Comparison of ENCODE assay signal across 8 cellular contexts in genomic region chr1:23403355-23403734, GRCh38. TPM values are rescaled to one million over a fixed set of nuclear protein-coding genes. Genes with fewer than 3 reads are reported as not detected.
DNase-seq lines count a peak whose midpoint lies in the region; ATAC-seq and TF ChIP-seq lines count a peak whose summit lies in the region.

No MANE protein-coding gene starts in this region.

- TF ChIP-seq CTCF in VCaP (conservative IDR thresholded peaks at IDR 0.05) (no peak), hepatocyte (IDR thresholded peaks at IDR 0.05; ENCODE audit: poor library complexity) (no peak)

- intact Hi-C loops in aorta (cut with DNase I): loop anchor here (5.0 to 10.0 kb wide), 3 partner anchors 36 to 61 kb away; partner anchors contain the start of genes HNRNPR (in 2 of the 2) and ZNF436 (in 1 of the 2)

- no peaks in the 10 kb centered on the region for H3K36me3 ChIP-seq in GM23248 (ENCODE audit: low read depth)
- H3K36me3 ChIP-seq in hepatocyte (replicated peaks; ENCODE audit: insufficient read depth, low read depth): no peaks in the 10 kb centered on the region
- no peaks in the 10 kb centered on the region for H3K36me3 ChIP-seq in skeletal muscle satellite cell (ENCODE audit: insufficient read depth, low read length)
- H3K36me3 ChIP-seq in aorta (ENCODE audit: control insufficient read depth in 1 of 2, insufficient read depth in 2 of 2, low read length in 1 of 2): peaks cover 0 to 1% of the 10 kb centered on the region in 2 donors

- H3K4me3 ChIP-seq in GM23248: no peak overlapping the region
- no peak overlapping the region for H3K4me3 ChIP-seq in hepatocyte
- H3K4me3 ChIP-seq in skeletal muscle satellite cell (ENCODE audit: low read length): peak overlapping the region; percentile 25
- H3K4me3 ChIP-seq in aorta (ENCODE audit: low read length in 2 of 2): no peak overlapping the region

- no peak for DNase-seq in GM23248
- no peak for DNase-seq in hepatocyte (ENCODE audit: low spot score)
- no peak for DNase-seq in left lobe of liver (ENCODE audit: low spot score)
- no peak for DNase-seq in NCI-H1417 (lab: John Stamatoyannopoulos, UW)
- no peak for DNase-seq in aorta
- no peak for DNase-seq in DMS53 treated with DMSO at 0.1 percent for 48 hours (lab: John Stamatoyannopoulos, UW; ENCODE audit: unreplicated experiment)

- H3K79me2 ChIP-seq in GM23248 (ENCODE audit: insufficient read depth) (no peaks in the 10 kb centered on the region), hepatocyte (no peaks in the 10 kb centered on the region)

- H3F3A ChIP-seq in GM23248 (ENCODE audit: insufficient read depth): peaks cover 44% of the 10 kb centered on the region

- H3K4me2 ChIP-seq in GM23248 (ENCODE audit: unreplicated experiment) (peak overlapping the region; percentile 66), hepatocyte (peak overlapping the region; percentile 61), skeletal muscle satellite cell (ENCODE audit: low read length) (peak overlapping the region; percentile 61)

- H4K20me1 ChIP-seq in GM23248 (ENCODE audit: insufficient read depth) (no peaks in the 10 kb centered on the region), hepatocyte (ENCODE audit: insufficient read depth, poor library complexity, severe bottlenecking) (no peaks in the 10 kb centered on the region)

- H3K9me2 ChIP-seq in GM23248 (ENCODE audit: insufficient read depth): no peaks in the 10 kb centered on the region
- H3K9me2 ChIP-seq in hepatocyte (replicated peaks; ENCODE audit: insufficient read depth): no peaks in the 10 kb centered on the region

- H3K9ac ChIP-seq in GM23248: peak overlapping the region; percentile 12; the same call in 1 of the 2 replicates
- H3K9ac ChIP-seq in skeletal muscle satellite cell (ENCODE audit: low read depth, low read length): no peak overlapping the region

- H3K9me3 ChIP-seq in GM23248 (ENCODE audit: low read depth): no peaks in the 10 kb centered on the region
- H3K9me3 ChIP-seq in hepatocyte (ENCODE audit: low read depth): no peaks in the 10 kb centered on the region
- H3K9me3 ChIP-seq in skeletal muscle satellite cell (replicated peaks; ENCODE audit: low read length): no peaks in the 10 kb centered on the region
- H3K9me3 ChIP-seq in aorta (ENCODE audit: control insufficient read depth, low read length): no peaks in the 10 kb centered on the region

- H3K4me1 ChIP-seq in GM23248 (ENCODE audit: insufficient read depth): peaks cover 46% of the 10 kb centered on the region
- peaks cover 18% of the 10 kb centered on the region for H3K4me1 ChIP-seq in hepatocyte (ENCODE audit: insufficient read depth)
- H3K4me1 ChIP-seq in skeletal muscle satellite cell (ENCODE audit: control insufficient read depth, insufficient read depth, low read length): peaks cover 25% of the 10 kb centered on the region
- no peaks in the 10 kb centered on the region for H3K4me1 ChIP-seq in aorta (ENCODE audit: control insufficient read depth in 1 of 2, insufficient read depth in 2 of 2, low read length in 2 of 2)

- WGBS in GM23248 (ENCODE audit: low coverage in 1 of 2, low lambda C conversion rate in 2 of 2, missing lambda C conversion rate in 2 of 2), 2 experiments: 87 to 96% methylated on average over 4 of the region's 4 CpGs
- WGBS in hepatocyte (ENCODE audit: low lambda C conversion rate, missing lambda C conversion rate): 74% methylated on average over 4 of the region's 4 CpGs
- WGBS in aorta, 2 donors: 54 to 55% methylated on average over 4 of the region's 4 CpGs

- H2AFZ ChIP-seq in GM23248 (peak overlapping the region; percentile 39; the same call in 1 of the 2 replicates), hepatocyte (no peak overlapping the region)

- in situ Hi-C loops in GM23248 (cut with MboI): no loop called here

- H3K27ac ChIP-seq in GM23248 (peak overlapping the region; percentile 69), VCaP (peak overlapping the region; percentile 82), hepatocyte (peak overlapping the region; percentile 60), aorta (ENCODE audit: low read depth in 1 of 2, low read length in 2 of 2) (peak overlapping the region in 1 of 2 donors; percentile 61)

- ATAC-seq in left lobe of liver: no peak
- ATAC-seq in aorta (ENCODE audit: low FRiP score): no peak

- H3K27me3 ChIP-seq in GM23248 (replicated peaks; ENCODE audit: insufficient read depth): no peaks in the 10 kb centered on the region
- no peaks in the 10 kb centered on the region for H3K27me3 ChIP-seq in hepatocyte
- no peaks in the 10 kb centered on the region for H3K27me3 ChIP-seq in skeletal muscle satellite cell (ENCODE audit: control insufficient read depth, insufficient read depth, low read length)
- no peaks in the 10 kb centered on the region for H3K27me3 ChIP-seq in aorta (ENCODE audit: control insufficient read depth in 1 of 2, insufficient read depth in 2 of 2, low read length in 1 of 2)

RNA-seq across cellular contexts. Expression of gene TCEA3, which starts 21.2 kb away (rescaled TPM):
- total RNA-seq in GM23248 (2014; rRNA removed; shearing (Covaris generic)): 9.2 and 16.3 TPM in 2 replicates
- polyA plus RNA-seq in GM23248 (2016; fragmentation: Nextera tagmentation; extraction: Ambion mirVana) (21.3 and 23.2 TPM in 2 replicates), hepatocyte (27.6 and 31.2 TPM in 2 replicates), aorta (10 to 100 TPM; 31.2 to 37.3 TPM)
- total RNA-seq in hepatocyte (30.2 and 30.8 TPM in 2 replicates), left lobe of liver (70.9 TPM), aorta (10 to 100 TPM; 25.7 to 51.3 TPM)
- total RNA-seq in skeletal muscle satellite cell (2012; rRNA removed): 2.0 and 2.2 TPM in 2 replicates

RNA-seq across cellular contexts. Expression of gene ZNF436, which starts 33.7 kb away (rescaled TPM):
- 14.0 and 16.2 TPM in 2 replicates for total RNA-seq in GM23248 (2014; rRNA removed; shearing (Covaris generic))
- polyA plus RNA-seq in GM23248 (2016; fragmentation: Nextera tagmentation; extraction: Ambion mirVana) (8.1 and 9.4 TPM in 2 replicates), hepatocyte (4.4 and 7.5 TPM in 2 replicates), aorta (1 to 10 TPM; 3.6 to 5.1 TPM)
- total RNA-seq in hepatocyte (15.5 and 17.1 TPM in 2 replicates), left lobe of liver (3.7 TPM), aorta (10 to 100 TPM; 12.5 to 35.4 TPM)
- 10.6 and 12.0 TPM in 2 replicates for total RNA-seq in skeletal muscle satellite cell (2012; rRNA removed)

RNA-seq across cellular contexts. Expression of gene HNRNPR, which starts 59.3 kb away (rescaled TPM):
- 77.5 and 91.6 TPM in 2 replicates for total RNA-seq in GM23248 (2014; rRNA removed; shearing (Covaris generic))
- polyA plus RNA-seq in GM23248 (2016; fragmentation: Nextera tagmentation; extraction: Ambion mirVana): 124 and 126 TPM in 2 replicates
- 104 and 106 TPM in 2 replicates for total RNA-seq in hepatocyte
- 105 and 112 TPM in 2 replicates for polyA plus RNA-seq in hepatocyte
- total RNA-seq in skeletal muscle satellite cell (2012; rRNA removed): 47.4 and 60.6 TPM in 2 replicates
- total RNA-seq in left lobe of liver: 32.2 TPM
- 100 to 1,000 TPM; 113 to 120 TPM for total RNA-seq in aorta
- polyA plus RNA-seq in aorta: 10 to 100 TPM; 56.6 to 69.1 TPM
